ENCODE assay signal across 15 cellular contexts in the genomic region with DNA sequence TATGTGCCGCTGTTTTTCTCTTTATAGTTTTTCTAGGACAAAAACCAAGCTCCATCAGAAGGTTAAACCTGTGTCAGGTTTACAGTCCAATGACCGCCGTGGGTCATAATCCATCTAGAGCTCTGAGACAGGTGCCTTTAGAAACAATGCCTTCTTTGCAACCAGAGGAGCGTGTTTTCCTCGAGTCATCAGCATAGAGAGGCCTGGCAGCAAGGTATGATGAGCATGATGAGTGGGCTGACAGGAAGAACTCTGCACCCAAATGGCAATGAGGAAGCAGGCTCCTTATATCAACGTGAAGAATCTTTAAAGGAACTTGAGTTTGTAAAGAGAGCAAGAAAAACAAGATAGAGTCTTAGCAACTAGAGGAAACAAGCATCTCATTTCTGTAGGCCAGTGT.
DNase-seq lines count a peak whose midpoint lies in the region; ATAC-seq and TF ChIP-seq lines count a peak whose summit lies in the region.
"Had no signal": no experiment of that assay in that cellular context is flagged by ENCODE, and none has a peak within 500 bp of the region (broad histone marks: within the 10 kb centered on the region; RNA-seq: fewer than 3 reads in every experiment).

No MANE protein-coding gene starts in this region.

- H3K4me1 ChIP-seq in mammary epithelial cell (ENCODE audit: insufficient read depth, low read length) (peaks cover 3% of the 10 kb centered on the region), breast epithelium (no peaks in the 10 kb centered on the region), PC-3 (ENCODE audit: insufficient read depth, low read length) (peaks cover 3% of the 10 kb centered on the region), neuronal stem cell (ENCODE audit: control insufficient read depth in 2 of 2, insufficient read depth in 1 of 2, low read depth in 1 of 2, low read length in 2 of 2) (peaks cover 0 to 3% of the 10 kb centered on the region in 2 donors)
- H3K4me1 ChIP-seq in CD4-positive, alpha-beta memory T cell (ENCODE audit: insufficient read depth, low read length): no peaks in the 10 kb centered on the region

- no peak overlapping the region for H2AK5ac ChIP-seq in neuronal stem cell (ENCODE audit: low read depth, low read length)

- H4K8ac ChIP-seq in neuronal stem cell (ENCODE audit: low read depth, low read length): no peak overlapping the region

- DNase-seq in mammary epithelial cell (peak; percentile 16), breast epithelium (ENCODE audit: low spot score in 2 of 2) (no peak), PC-3 (peak; percentile 52), erythroblast (lab: John Stamatoyannopoulos, UW) (peak; percentile 72 to 74), neuronal stem cell (ENCODE audit: low spot score) (no peak), HFFc6 (no peak)
- DNase-seq in CD4-positive, alpha-beta memory T cell: no peak
- DNase-seq: cortex of kidney; NCI-H1694 treated with DMSO at 0.1 percent for 48 hours; retina; stimulated activated CD4-positive, alpha-beta T cell treated with anti-CD3 and anti-CD28 coated beads, Interleukin-4, amount 100 ng/mL, for 1 hour; stimulated activated naive CD4-positive, alpha-beta T cell treated with Interleukin-2 at 50 U/mL for 16 hours; T1000 had no signal

- in situ Hi-C loops in mammary epithelial cell (cut with MboI; ENCODE audit: low sequenced_read_pairs in 2 of 2): no loop called here

- peak overlapping the region; percentile 49 for H2AFZ ChIP-seq in mammary epithelial cell (ENCODE audit: low read depth, low read length)
- no peak overlapping the region for H2AFZ ChIP-seq in PC-3 (ENCODE audit: low read length)
- H2AFZ ChIP-seq in neuronal stem cell (ENCODE audit: low read length): no peak overlapping the region
- H2AFZ ChIP-seq: GM23338 had no signal

- POLR2A ChIA-PET in PC-3 (lab: Charles Lee; ENCODE audit: unreplicated experiment): interaction anchor here (0.7 kb wide), 1 partner anchor 141 kb away, joined by 4 read pairs; no protein-coding TSS in a partner anchor
- POLR2A ChIA-PET in CD4-positive, alpha-beta memory T cell (lab: Charles Lee; ENCODE audit: partially characterized antibody): no interaction called here

- H2BK15ac ChIP-seq in neuronal stem cell (ENCODE audit: low read length): no peak overlapping the region

- no peak overlapping the region for H2BK120ac ChIP-seq in neuronal stem cell (ENCODE audit: low read depth, low read length)

- intact Hi-C loops in mammary epithelial cell (cut with micrococcal nuclease): no loop called here
- intact Hi-C loops in breast epithelium (cut with DNase I; ENCODE audit: low total_unique reads): no loop called here
- intact Hi-C loops in PC-3 (cut with micrococcal nuclease): no loop called here
- intact Hi-C loops in CD4-positive, alpha-beta memory T cell (cut with micrococcal nuclease): no loop called here

- dilution Hi-C loops in mammary epithelial cell (cut with HindIII; ENCODE audit: low sequenced_read_pairs): loop anchor here (5.0 to 10.0 kb wide), 2 partner anchors 48 to 190 kb away; no protein-coding TSS in a partner anchor

- no peak overlapping the region for H2BK5ac ChIP-seq in neuronal stem cell (ENCODE audit: low read length)

- H3K36me3 ChIP-seq in mammary epithelial cell (ENCODE audit: insufficient read depth, low read length) (no peaks in the 10 kb centered on the region), breast epithelium (no peaks in the 10 kb centered on the region), PC-3 (ENCODE audit: low read depth, low read length) (no peaks in the 10 kb centered on the region), neuronal stem cell (replicated peaks in 1 of 2; ENCODE audit: control insufficient read depth in 2 of 2, insufficient read depth in 2 of 2, low read length in 2 of 2) (no peaks in the 10 kb centered on the region)
- no peaks in the 10 kb centered on the region for H3K36me3 ChIP-seq in CD4-positive, alpha-beta memory T cell (ENCODE audit: insufficient read depth, low read length)

- no peak overlapping the region for H3K27ac ChIP-seq in mammary epithelial cell (ENCODE audit: insufficient read depth, low read depth, low read length)
- no peak overlapping the region for H3K27ac ChIP-seq in breast epithelium
- no peak overlapping the region for H3K27ac ChIP-seq in PC-3 (ENCODE audit: low read length)
- H3K27ac ChIP-seq in neuronal stem cell (replicated peaks; ENCODE audit: low read length): no peak overlapping the region
- H3K27ac ChIP-seq in CD4-positive, alpha-beta memory T cell (ENCODE audit: low read depth, low read length): no peak overlapping the region

- H3K79me2 ChIP-seq in mammary epithelial cell (ENCODE audit: insufficient read depth, low read length) (no peaks in the 10 kb centered on the region), PC-3 (ENCODE audit: low read length) (no peaks in the 10 kb centered on the region)

- H3K27me3 Mint-ChIP-seq in CD4-positive, alpha-beta memory T cell: no peaks in the 10 kb centered on the region
- H3K27me3 Mint-ChIP-seq in HFFc6 (ENCODE audit: insufficient read depth): no peaks in the 10 kb centered on the region; the same call in 1 of the 2 replicates

- H3K9me2 ChIP-seq in PC-3 (replicated peaks; ENCODE audit: low read length): no peaks in the 10 kb centered on the region

- no TSS peak for BruUV-seq in mammary epithelial cell (replicated peaks; lab: Mats Ljungman, UMichigan)
- no TSS peak for BruUV-seq in PC-3 (replicated peaks; lab: Mats Ljungman, UMichigan)

- no peaks in the 10 kb centered on the region for H3K9me3 Mint-ChIP-seq in CD4-positive, alpha-beta memory T cell
- H3K9me3 Mint-ChIP-seq in HFFc6: no peaks in the 10 kb centered on the region
- H3K9me3 Mint-ChIP-seq: GM23338 had no signal

- H3K79me1 ChIP-seq in neuronal stem cell (ENCODE audit: low read depth, low read length): no peaks in the 10 kb centered on the region

- H3F3A ChIP-seq in PC-3 (ENCODE audit: low read length, unreplicated experiment): no peaks in the 10 kb centered on the region

- no peak overlapping the region for H3K23ac ChIP-seq in neuronal stem cell (ENCODE audit: low read depth, low read length, poor library complexity)

- peak overlapping the region in 1 of 7 donors; percentile 19 for H3K27ac Mint-ChIP-seq in CD4-positive, alpha-beta memory T cell
- H3K27ac Mint-ChIP-seq in HFFc6: no peak overlapping the region
- H3K27ac Mint-ChIP-seq: GM23338 had no signal

- ATAC-seq in PC-3 (peak; percentile 51), GM19452 (IDR thresholded peaks at IDR 0.05; ENCODE audit: unreplicated experiment) (no peak)
- ATAC-seq: GM23338 had no signal

- no peaks in the 10 kb centered on the region for H3K9me3 ChIP-seq in mammary epithelial cell (replicated peaks; ENCODE audit: insufficient read depth, low read length)
- no peaks in the 10 kb centered on the region for H3K9me3 ChIP-seq in breast epithelium
- H3K9me3 ChIP-seq in PC-3 (ENCODE audit: low read length): no peaks in the 10 kb centered on the region
- H3K9me3 ChIP-seq in neuronal stem cell (replicated peaks in 1 of 2; ENCODE audit: control insufficient read depth in 2 of 2, insufficient read depth in 1 of 2, low read depth in 1 of 2, low read length in 2 of 2): no peaks in the 10 kb centered on the region
- H3K9me3 ChIP-seq in CD4-positive, alpha-beta memory T cell (ENCODE audit: control insufficient read depth in 1 of 2, low read length in 2 of 2): no peaks in the 10 kb centered on the region

- H3K4me3 ChIP-seq in mammary epithelial cell (replicated peaks in 1 of 3; ENCODE audit: insufficient read depth in 1 of 3, low read depth in 2 of 3, low read length in 3 of 3) (no peak overlapping the region), breast epithelium (no peak overlapping the region), PC-3 (ENCODE audit: low read length) (no peak overlapping the region), neuronal stem cell (ENCODE audit: low read length in 2 of 2) (no peak overlapping the region)
- H3K4me3 ChIP-seq in CD4-positive, alpha-beta memory T cell (ENCODE audit: low read length in 2 of 2): no peak overlapping the region
- H3K4me3 ChIP-seq: GM23338 had no signal

- H3K18ac ChIP-seq in neuronal stem cell (ENCODE audit: low read length): no peak overlapping the region

- no peak overlapping the region for H3K14ac ChIP-seq in neuronal stem cell (ENCODE audit: low read length)

- H4K91ac ChIP-seq in neuronal stem cell (ENCODE audit: low read depth, low read length, poor library complexity): no peak overlapping the region

- no peak for TF ChIP-seq POLR2A in breast epithelium (IDR thresholded peaks at IDR 0.05)
- TF ChIP-seq POLR2A in erythroblast (IDR thresholded peaks at IDR 0.05; ENCODE audit: low read length): no peak

- no peak overlapping the region for H3K4ac ChIP-seq in neuronal stem cell (ENCODE audit: low read length)

- no peak for TF ChIP-seq CTCF in mammary epithelial cell (conservative IDR thresholded peaks at IDR 0.05 in 1 of 2, IDR thresholded peaks at IDR 0.05 in 1 of 2; ENCODE audit: extremely low read depth in 1 of 2, insufficient read depth in 1 of 2, low read depth in 1 of 2, low read length in 2 of 2)
- TF ChIP-seq CTCF in breast epithelium (IDR thresholded peaks at IDR 0.05): no peak
- TF ChIP-seq CTCF in PC-3 (conservative IDR thresholded peaks at IDR 0.05; ENCODE audit: low read depth, low read length): no peak
- TF ChIP-seq CTCF in HFFc6 (IDR thresholded peaks at IDR 0.05): no peak

- no peaks in the 10 kb centered on the region for H3K27me3 ChIP-seq in mammary epithelial cell (ENCODE audit: insufficient read depth, low read length)
- H3K27me3 ChIP-seq in breast epithelium: no peaks in the 10 kb centered on the region
- no peaks in the 10 kb centered on the region for H3K27me3 ChIP-seq in PC-3 (ENCODE audit: low read length)
- H3K27me3 ChIP-seq in neuronal stem cell (ENCODE audit: control insufficient read depth in 3 of 3, insufficient read depth in 3 of 3, low read depth in 1 of 3, low read length in 3 of 3): no peaks in the 10 kb centered on the region
- no peaks in the 10 kb centered on the region for H3K27me3 ChIP-seq in CD4-positive, alpha-beta memory T cell (ENCODE audit: insufficient read depth, low read length)

- H4K20me1 ChIP-seq in mammary epithelial cell (ENCODE audit: insufficient read depth, low read length) (no peaks in the 10 kb centered on the region), PC-3 (ENCODE audit: low read length) (no peaks in the 10 kb centered on the region)

- 64% methylated on average over 6 of the region's 6 CpGs for WGBS in mammary epithelial cell (ENCODE audit: low coverage, missing lambda C conversion rate)
- WGBS in neuronal stem cell (ENCODE audit: extremely low coverage in 2 of 2, insufficient read length in 2 of 2, insufficient replicate concordance in 1 of 2), 2 donors: no CpG with 5 or more reads among the region's 6 CpGs

- CTCF ChIA-PET in mammary epithelial cell (lab: Charles Lee; ENCODE audit: low non-redundant PET) (no interaction called here), PC-3 (lab: Charles Lee) (no interaction called here)
- CTCF ChIA-PET in CD4-positive, alpha-beta memory T cell (lab: Charles Lee; ENCODE audit: partially characterized antibody): no interaction called here

- H3K4me3 Mint-ChIP-seq in CD4-positive, alpha-beta memory T cell: no peak overlapping the region
- no peak overlapping the region for H3K4me3 Mint-ChIP-seq in HFFc6
- H3K4me3 Mint-ChIP-seq: GM23338 had no signal

- no peaks in the 10 kb centered on the region for H3K36me3 Mint-ChIP-seq in CD4-positive, alpha-beta memory T cell
- H3K36me3 Mint-ChIP-seq in HFFc6 (ENCODE audit: low read depth): no peaks in the 10 kb centered on the region

- H2BK12ac ChIP-seq in neuronal stem cell (ENCODE audit: low read length): no peak overlapping the region

- H3K9ac ChIP-seq in mammary epithelial cell (ENCODE audit: insufficient read depth, low read length) (no peak overlapping the region), PC-3 (ENCODE audit: low read length) (no peak overlapping the region), neuronal stem cell (ENCODE audit: low read depth, low read length, poor library complexity) (no peak overlapping the region)

- peaks cover 0 to 4% (median 2%) of the 10 kb centered on the region in 4 donors for H3K4me1 Mint-ChIP-seq in CD4-positive, alpha-beta memory T cell
- H3K4me1 Mint-ChIP-seq in HFFc6 (ENCODE audit: low read depth): peaks cover 44% of the 10 kb centered on the region
- H3K4me1 Mint-ChIP-seq: GM23338 had no signal

- H3K4me2 ChIP-seq in mammary epithelial cell (ENCODE audit: insufficient read depth, low read depth, low read length) (no peak overlapping the region), PC-3 (ENCODE audit: low read length) (no peak overlapping the region), neuronal stem cell (ENCODE audit: insufficient read depth, low read length, poor library complexity, severe bottlenecking) (no peak overlapping the region)
- H3K4me2 ChIP-seq: GM23338 had no signal

Comparison
In these comparisons a context has a peak if more than half of its experiments do, and no peak if none do; other contexts are left out.
1. DNase-seq: peak in mammary epithelial cell (single experiment), PC-3 (single experiment) and erythroblast (2 of 2); none in breast epithelium (0 of 2), neuronal stem cell (single experiment), CD4-positive, alpha-beta memory T cell (0 of 5) and HFFc6 (single experiment).